Comparison of ENCODE assay signal across 25 cellular contexts in the genomic region with DNA sequence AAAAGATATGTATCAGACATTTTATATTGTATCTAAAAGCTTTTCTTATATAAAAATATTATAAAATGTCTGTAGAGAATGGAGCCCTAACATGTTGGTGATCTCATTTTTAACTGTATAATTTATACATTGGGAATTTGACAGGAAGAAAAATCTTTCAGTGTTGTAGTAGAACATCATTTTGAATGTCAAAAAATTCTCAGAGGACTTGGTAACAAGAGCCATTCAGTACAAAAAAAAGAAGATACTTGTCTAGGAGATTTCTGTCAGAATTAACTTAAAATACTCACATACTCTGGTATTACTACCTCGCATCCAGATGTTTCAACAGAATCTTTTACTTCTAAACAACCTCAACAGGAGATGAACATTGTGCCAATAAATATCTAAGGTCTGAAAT.
"Had no signal": no experiment of that assay in that cellular context is flagged by ENCODE, and none has a peak within 500 bp of the region (broad histone marks: within the 10 kb centered on the region; RNA-seq: fewer than 3 reads in every experiment).

No MANE protein-coding gene starts in this region.

- H3K9me3 ChIP-seq: suprapubic skin, testis, thoracic aorta, thyroid gland, tibial artery, transverse colon, upper lobe of left lung, upper lobe of right lung, uterus, vagina had no signal

- H3K27ac ChIP-seq: stomach, suprapubic skin, testis, thoracic aorta, thyroid gland, tibial artery, tibial nerve, transverse colon, upper lobe of left lung, upper lobe of right lung, uterus, vagina had no signal

- H3K36me3 ChIP-seq: stomach, suprapubic skin, thoracic aorta, thyroid gland, tibial artery, tibial nerve, transverse colon, upper lobe of left lung, upper lobe of right lung, uterus, vagina had no signal

- FAIRE-seq: urothelium cell line had no signal

- DNase-seq: stimulated activated CD4-positive, alpha-beta T cell treated with anti-CD3 and anti-CD28 coated beads, Interleukin-2, amount 100 ng/mL, for 48 hours; stimulated activated CD4-positive, alpha-beta T cell treated with anti-CD3 and anti-CD28 coated beads, Interleukin-4, amount 100 ng/mL, for 1 hour; stimulated activated CD4-positive, alpha-beta T cell treated with anti-CD3 and anti-CD28 coated beads, Interleukin-4, amount 100 ng/mL, for 24 hours; stimulated activated CD4-positive, alpha-beta T cell treated with anti-CD3 and anti-CD28 coated beads, Interleukin-4, amount 100 ng/mL, for 4 hours; stimulated activated CD8-positive, alpha-beta memory T cell treated with anti-CD3 and anti-CD28 coated beads, Interleukin-4, amount 100 ng/mL, for 48 hours; stimulated activated naive B cell treated with anti-CD40 and anti-IgM and Interleukin-4, amounts not matched to agents 10 μg/mL and 1 μg/mL and 100 μg/mL, for 72 hours; stimulated activated naive CD4-positive, alpha-beta T cell; stimulated activated naive CD4-positive, alpha-beta T cell treated with Interleukin-2 at 50 U/mL for 16 hours; stimulated activated naive CD8-positive, alpha-beta T cell treated with anti-CD3 and anti-CD28 coated beads, Interleukin-15, amount 100 ng/mL, for 72 hours; stimulated activated naive CD8-positive, alpha-beta T cell treated with anti-CD3 and anti-CD28 coated beads, Interleukin-15, Interleukin-2, amounts not matched to agents 100 U/mL and 50 U/mL, for 24 hours; stomach; substantia nigra; testis; thyroid gland; tibial artery; transverse colon; trophoblast cell; upper lobe of left lung; upper lobe of right lung; uterus had no signal

- H3K27me3 ChIP-seq: stomach, suprapubic skin, testis, thyroid gland, tibial artery, tibial nerve, transverse colon, upper lobe of left lung, upper lobe of right lung, uterus, vagina had no signal

- H3K4me3 ChIP-seq: stomach, suprapubic skin, testis, thoracic aorta, thyroid gland, tibial artery, tibial nerve, transverse colon, upper lobe of left lung, upper lobe of right lung, uterus, vagina had no signal
